15 cellular contexts compared by ENCODE assay signal in genomic region chr1:234504969-234505773, GRCh38. TPM values are rescaled to one million over a fixed set of nuclear protein-coding genes. Genes with fewer than 3 reads are reported as not detected.
A peak's percentile ranks its signal among the peaks of the same experiment; 100 is the strongest.
DNase-seq lines count a peak whose midpoint lies in the region; ATAC-seq and TF ChIP-seq lines count a peak whose summit lies in the region.
"Had no signal": no experiment of that assay in that cellular context is flagged by ENCODE, and none has a peak within 500 bp of the region (broad histone marks: within the 10 kb centered on the region; RNA-seq: fewer than 3 reads in every experiment).

No MANE protein-coding gene starts in this region.

- TF ChIP-seq CTCF in cardiac muscle cell (IDR thresholded peaks at IDR 0.05; ENCODE audit: low read depth, low read length) (no peak), right atrium auricular region (IDR thresholded peaks at IDR 0.05) (no peak), PC-9 (conservative IDR thresholded peaks at IDR 0.05) (no peak), upper lobe of right lung (IDR thresholded peaks at IDR 0.05) (no peak), brain microvascular endothelial cell (IDR thresholded peaks at IDR 0.05; ENCODE audit: low read depth, low read length, missing control alignments) (no peak)

- DNase-seq in cardiac muscle cell (ENCODE audit: low read depth in 1 of 2, low spot score in 1 of 2) (no peak), right atrium auricular region (ENCODE audit: low spot score) (no peak), PC-9 (peak in 1 of 2 experiments; percentile 29), islet precursor cell (peak; percentile 37), upper lobe of right lung (no peak), brain microvascular endothelial cell (no peak)
- DNase-seq: activated CD4-positive, alpha-beta T cell treated with anti-CD3 and anti-CD28 coated beads, Interleukin-2, amount 50 U/mL, for 4 hours; amygdala; foreskin melanocyte; NCI-H1930; NCI-H510A treated with DMSO at 0.1 percent for 48 hours; stomach had no signal

- in situ Hi-C loops in brain microvascular endothelial cell (cut with HindIII; ENCODE audit: low pct_ligation_motif_present, low sequenced_read_pairs) = no loop called here

- no peaks in the 10 kb centered on the region for H3K27me3 ChIP-seq in cardiac muscle cell
- no peaks in the 10 kb centered on the region for H3K27me3 ChIP-seq in right atrium auricular region
- H3K27me3 ChIP-seq in PC-9 (ENCODE audit: insufficient read depth, low read depth) = no peaks in the 10 kb centered on the region
- no peaks in the 10 kb centered on the region for H3K27me3 ChIP-seq in upper lobe of right lung
- no peaks in the 10 kb centered on the region for H3K27me3 ChIP-seq in brain microvascular endothelial cell (replicated peaks)
- H3K27me3 ChIP-seq: stomach had no signal

- H3K4me2 ChIP-seq in PC-9 = peak overlapping the region; percentile 76

- H3K9me3 ChIP-seq in cardiac muscle cell (ENCODE audit: low read depth) (no peaks in the 10 kb centered on the region), right atrium auricular region (no peaks in the 10 kb centered on the region), PC-9 (ENCODE audit: insufficient read depth, low read depth) (peaks cover 5% of the 10 kb centered on the region; the same call in 1 of the 2 replicates), upper lobe of right lung (no peaks in the 10 kb centered on the region)
- H3K9me3 ChIP-seq: stomach had no signal

- no peaks in the 10 kb centered on the region for H3K9me2 ChIP-seq in PC-9 (ENCODE audit: insufficient read depth)

- H3K36me3 ChIP-seq in cardiac muscle cell (no peaks in the 10 kb centered on the region), right atrium auricular region (no peaks in the 10 kb centered on the region), PC-9 (ENCODE audit: low read depth) (no peaks in the 10 kb centered on the region), upper lobe of right lung (no peaks in the 10 kb centered on the region), brain microvascular endothelial cell (replicated peaks) (no peaks in the 10 kb centered on the region)
- H3K36me3 ChIP-seq: stomach had no signal

- no peaks in the 10 kb centered on the region for H4K20me1 ChIP-seq in PC-9 (ENCODE audit: insufficient read depth)

- peaks cover 53% of the 10 kb centered on the region for H3F3A ChIP-seq in PC-9 (ENCODE audit: insufficient read depth, low read depth)

- H3K79me2 ChIP-seq in PC-9 (ENCODE audit: low read depth) = no peaks in the 10 kb centered on the region

- intact Hi-C loops in PC-9 (cut with micrococcal nuclease; ENCODE audit: unreplicated experiment) (no loop called here), upper lobe of right lung (cut with DNase I) (loop anchor here (10.0 kb wide), 1 partner anchor 90 kb away; no protein-coding TSS in a partner anchor)

- H3K27ac ChIP-seq in cardiac muscle cell = peak overlapping the region; percentile 55
- no peak overlapping the region for H3K27ac ChIP-seq in right atrium auricular region
- H3K27ac ChIP-seq in PC-9 = peak overlapping the region; percentile 99
- no peak overlapping the region for H3K27ac ChIP-seq in upper lobe of right lung
- H3K27ac ChIP-seq in brain microvascular endothelial cell = no peak overlapping the region

- ATAC-seq in upper lobe of right lung (peak; percentile 29), GM21360 (IDR thresholded peaks at IDR 0.05; ENCODE audit: unreplicated experiment) (no peak), HG03439 (IDR thresholded peaks at IDR 0.05; ENCODE audit: unreplicated experiment) (no peak)
- ATAC-seq: GM12878 had no signal

- H3K4me1 ChIP-seq in cardiac muscle cell (ENCODE audit: low read depth) = peaks cover 18% of the 10 kb centered on the region
- peaks cover 0 to 15% of the 10 kb centered on the region in 2 donors for H3K4me1 ChIP-seq in right atrium auricular region
- peaks cover 91% of the 10 kb centered on the region for H3K4me1 ChIP-seq in PC-9 (replicated peaks; ENCODE audit: insufficient read depth)
- peaks cover 5% of the 10 kb centered on the region for H3K4me1 ChIP-seq in upper lobe of right lung

- POLR2A ChIA-PET in PC-9 (lab: Charles Lee; ENCODE audit: unreplicated experiment) = interaction anchor here (0.6 to 0.7 kb wide), 3 partner anchors 10 to 94 kb away, joined by 4 to 6 read pairs (median 6); no protein-coding TSS in a partner anchor

- TSS peak; percentile 80 for BruUV-seq in PC-9 (replicated peaks; lab: Mats Ljungman, UMichigan)

- no peak overlapping the region for H2AFZ ChIP-seq in PC-9

- H3K4me3 ChIP-seq in cardiac muscle cell = no peak overlapping the region
- no peak overlapping the region for H3K4me3 ChIP-seq in right atrium auricular region
- H3K4me3 ChIP-seq in PC-9 = peak overlapping the region; percentile 34
- H3K4me3 ChIP-seq in upper lobe of right lung = no peak overlapping the region
- no peak overlapping the region for H3K4me3 ChIP-seq in brain microvascular endothelial cell (ENCODE audit: low read depth, low read length)
- H3K4me3 ChIP-seq: GM12878, stomach had no signal

- CTCF ChIA-PET in PC-9 (lab: Charles Lee) = interaction anchor here (0.5 kb wide), 1 partner anchor 152 kb away, joined by 3 read pairs; no protein-coding TSS in a partner anchor

RNA-seq across cellular contexts. Expression of gene TARBP1, which starts 26.2 kb away (rescaled TPM):
- 14.4 and 34.3 TPM in 2 replicates for total RNA-seq in cardiac muscle cell
- polyA plus RNA-seq in cardiac muscle cell = 25.6 and 44.2 TPM in 2 replicates
- 10 to 100 TPM in 1 of 2 donors, 1 to 10 TPM in 1; 5.5 to 11.3 TPM for total RNA-seq in right atrium auricular region
- total RNA-seq in PC-9 (2021) = 47.3 and 61.1 TPM in 2 replicates
- 18.3 TPM for total RNA-seq in upper lobe of right lung

Comparison
In these comparisons a context has a peak if more than half of its experiments do, and no peak if none do; other contexts are left out.
1. H3K27ac ChIP-seq: peak in cardiac muscle cell (single experiment) and PC-9 (single experiment); none in right atrium auricular region (0 of 2), upper lobe of right lung (single experiment) and brain microvascular endothelial cell (single experiment).